Comparison of ENCODE assay signal across 1 cellular context in the genomic region with DNA sequence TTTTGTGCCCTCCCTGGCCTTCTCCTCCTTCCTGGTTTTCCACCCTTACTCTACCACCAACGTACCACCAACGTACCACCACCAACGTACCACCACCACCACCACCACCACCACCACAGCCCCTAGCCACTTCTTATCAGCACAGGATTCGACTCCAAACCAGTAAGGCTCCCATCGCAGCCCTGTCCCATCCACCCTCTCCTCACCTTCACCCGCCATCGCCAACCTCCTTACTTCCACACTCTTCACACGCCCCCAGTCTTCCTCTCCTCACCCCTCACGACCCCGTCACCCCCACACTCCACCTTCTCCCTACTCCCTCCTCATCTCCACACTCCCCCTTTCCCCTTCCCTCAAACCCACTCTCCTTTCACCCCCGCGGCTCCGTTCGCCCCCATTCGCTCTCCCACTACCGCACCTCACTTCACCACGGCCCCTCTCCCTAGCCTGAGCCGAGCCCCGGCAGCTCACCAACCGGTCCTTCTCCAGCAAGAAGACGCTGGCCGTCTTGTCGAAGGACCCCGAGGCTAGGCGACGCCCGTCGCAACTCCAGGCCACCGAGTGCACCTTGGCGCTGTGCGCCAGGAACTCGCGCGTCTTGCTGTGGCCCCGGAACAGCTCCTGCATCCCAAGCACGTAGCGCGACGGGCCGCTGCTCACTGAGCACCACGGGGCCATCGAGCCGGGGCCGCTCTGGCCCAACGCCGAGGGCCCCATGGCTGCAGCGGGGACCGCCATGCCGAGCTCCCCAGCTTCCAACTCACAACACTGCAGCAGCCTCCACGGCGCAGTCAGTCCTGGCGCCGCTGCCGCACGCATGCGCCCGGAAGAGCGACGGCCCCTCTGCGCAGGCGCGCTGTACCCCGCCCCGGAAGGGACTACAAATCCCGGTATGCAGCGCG.
TF ChIP-seq lines count a peak whose summit lies in the region.

A gene with protein sequence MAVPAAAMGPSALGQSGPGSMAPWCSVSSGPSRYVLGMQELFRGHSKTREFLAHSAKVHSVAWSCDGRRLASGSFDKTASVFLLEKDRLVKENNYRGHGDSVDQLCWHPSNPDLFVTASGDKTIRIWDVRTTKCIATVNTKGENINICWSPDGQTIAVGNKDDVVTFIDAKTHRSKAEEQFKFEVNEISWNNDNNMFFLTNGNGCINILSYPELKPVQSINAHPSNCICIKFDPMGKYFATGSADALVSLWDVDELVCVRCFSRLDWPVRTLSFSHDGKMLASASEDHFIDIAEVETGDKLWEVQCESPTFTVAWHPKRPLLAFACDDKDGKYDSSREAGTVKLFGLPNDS (minus strand): TSS at position 845 of the 902 bp plus-strand sequence. CDS start 107 bp downstream, at position 738.

TF ChIP-seq in GM12878, 131 proteins besides CTCF, POLR2A, EP300 and RAD21:
- TF ChIP-seq NRF1 (conservative IDR thresholded peaks at IDR 0.05; ENCODE audit: low read depth, low read length), result peak; percentile 46
- TF ChIP-seq HCFC1 (IDR thresholded peaks at IDR 0.05; ENCODE audit: low read length), result peak; percentile 45; the same call in 1 of the 2 replicates
- peak; percentile 48; the same call in 1 of the 2 replicates for TF ChIP-seq YY1 (IDR thresholded peaks at IDR 0.05; ENCODE audit: low read depth, low read length)
- TF ChIP-seq, protein P1, sequence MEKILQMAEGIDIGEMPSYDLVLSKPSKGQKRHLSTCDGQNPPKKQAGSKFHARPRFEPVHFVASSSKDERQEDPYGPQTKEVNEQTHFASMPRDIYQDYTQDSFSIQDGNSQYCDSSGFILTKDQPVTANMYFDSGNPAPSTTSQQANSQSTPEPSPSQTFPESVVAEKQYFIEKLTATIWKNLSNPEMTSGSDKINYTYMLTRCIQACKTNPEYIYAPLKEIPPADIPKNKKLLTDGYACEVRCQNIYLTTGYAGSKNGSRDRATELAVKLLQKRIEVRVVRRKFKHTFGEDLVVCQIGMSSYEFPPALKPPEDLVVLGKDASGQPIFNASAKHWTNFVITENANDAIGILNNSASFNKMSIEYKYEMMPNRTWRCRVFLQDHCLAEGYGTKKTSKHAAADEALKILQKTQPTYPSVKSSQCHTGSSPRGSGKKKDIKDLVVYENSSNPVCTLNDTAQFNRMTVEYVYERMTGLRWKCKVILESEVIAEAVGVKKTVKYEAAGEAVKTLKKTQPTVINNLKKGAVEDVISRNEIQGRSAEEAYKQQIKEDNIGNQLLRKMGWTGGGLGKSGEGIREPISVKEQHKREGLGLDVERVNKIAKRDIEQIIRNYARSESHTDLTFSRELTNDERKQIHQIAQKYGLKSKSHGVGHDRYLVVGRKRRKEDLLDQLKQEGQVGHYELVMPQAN (conservative IDR thresholded peaks at IDR 0.05), result peak; percentile 66
- TF ChIP-seq SIX5 (IDR thresholded peaks at IDR 0.05; ENCODE audit: low read depth, low read length, severe bottlenecking), result peak; percentile 12
- TF ChIP-seq MXI1 (IDR thresholded peaks at IDR 0.05; ENCODE audit: low read depth, low read length), result 0 out of 2 replicates have a peak, but pooled peaks have one; percentile 35
- peak; percentile 42 for TF ChIP-seq IKZF1 (conservative IDR thresholded peaks at IDR 0.05)
